8 cellular contexts compared by ENCODE assay signal in the genomic region with DNA sequence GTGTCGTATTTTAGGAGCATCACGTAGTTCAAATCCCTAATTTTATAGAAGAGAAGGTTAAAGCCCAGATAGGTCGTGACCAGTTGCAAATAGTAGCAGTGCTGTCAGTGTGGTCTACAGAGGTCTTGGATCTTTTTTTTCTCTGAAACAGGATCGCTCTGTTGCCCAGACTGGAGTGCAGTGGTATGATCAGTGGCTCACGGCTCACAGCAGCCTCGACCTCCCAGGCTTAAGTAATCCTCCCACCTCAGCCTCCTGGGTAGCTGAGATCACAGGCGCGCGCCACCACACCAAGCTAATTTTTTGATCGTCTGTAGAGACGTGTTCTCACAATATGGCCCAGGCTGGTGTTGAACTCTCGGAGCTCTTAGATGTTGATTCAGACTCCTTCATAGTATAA. TPM values are rescaled to one million over a fixed set of nuclear protein-coding genes. Genes with fewer than 3 reads are reported as not detected.
DNase-seq lines count a peak whose midpoint lies in the region; ATAC-seq and TF ChIP-seq lines count a peak whose summit lies in the region.

No MANE protein-coding gene starts in this region.

- DNase-seq in AG04450 (ENCODE audit: low read depth, low spot score) (no peak), mammary epithelial cell (no peak), KG1 (lab: John Stamatoyannopoulos, UW) (no peak), activated gamma-delta T cell treated with Interleukin-2 at 50 U/mL for 16 hours (no peak)
- no peak for DNase-seq in stimulated activated CD4-positive, alpha-beta T cell treated with anti-CD3 and anti-CD28 coated beads, Interleukin-15, amount 100 ng/mL, for 24 hours

- H2AFZ ChIP-seq in KMS-11 (ENCODE audit: low read depth), result no peak overlapping the region
- H2AFZ ChIP-seq in mammary epithelial cell (ENCODE audit: low read depth, low read length), result no peak overlapping the region

- H3K27me3 ChIP-seq in AG04450 (ENCODE audit: control insufficient read depth, insufficient read depth, low read length) (no peaks in the 10 kb centered on the region), KMS-11 (ENCODE audit: insufficient read depth, low read depth) (no peaks in the 10 kb centered on the region), mammary epithelial cell (ENCODE audit: insufficient read depth, low read length) (no peaks in the 10 kb centered on the region), mucosa of stomach (ENCODE audit: control insufficient read depth, insufficient read depth, low read length) (no peaks in the 10 kb centered on the region)

- H3K9me3 ChIP-seq in AG04450 (ENCODE audit: control insufficient read depth, insufficient read depth, low read length) (peaks cover 2% of the 10 kb centered on the region; the same call in 1 of the 2 replicates), mammary epithelial cell (replicated peaks; ENCODE audit: insufficient read depth, low read length) (no peaks in the 10 kb centered on the region), mucosa of stomach (ENCODE audit: control insufficient read depth, low read length) (no peaks in the 10 kb centered on the region)

- H3K4me3 ChIP-seq in AG04450 (ENCODE audit: low read depth, low read length) (peak overlapping the region; percentile 96), KMS-11 (IDR thresholded peaks at IDR 0.05; ENCODE audit: insufficient read depth, low read depth, low read length) (no peak overlapping the region), mammary epithelial cell (replicated peaks in 1 of 3; ENCODE audit: insufficient read depth in 1 of 3, low read depth in 2 of 3, low read length in 3 of 3) (peak overlapping the region; percentile 68 to 90 (median 85)), mucosa of stomach (ENCODE audit: low read length) (peak overlapping the region; percentile 7)

- CTCF ChIA-PET in AG04450 (lab: Charles Lee) (interaction anchor here (0.5 kb wide), 1 partner anchor 16 kb away, joined by 5 read pairs; no protein-coding TSS in a partner anchor), mammary epithelial cell (lab: Charles Lee; ENCODE audit: low non-redundant PET) (interaction anchor here (1.0 kb wide), 1 partner anchor 425 kb away, joined by 3 read pairs; no protein-coding TSS in a partner anchor)

- H4K20me1 ChIP-seq in KMS-11 (ENCODE audit: insufficient read depth) (peaks cover 62% of the 10 kb centered on the region), mammary epithelial cell (ENCODE audit: insufficient read depth, low read length) (peaks cover 41% of the 10 kb centered on the region)

- H3K4me2 ChIP-seq in KMS-11 (peak overlapping the region; percentile 84), mammary epithelial cell (ENCODE audit: insufficient read depth, low read depth, low read length) (peak overlapping the region; percentile 92)

- POLR2A ChIA-PET in AG04450 (lab: Yijun Ruan, JAX), result interaction anchor here (0.6 to 2.6 kb wide), 2 partner anchors 22 to 46 kb away, joined by 3 to 7 read pairs; partner anchors contain the start of gene PAIP2

- H3K36me3 ChIP-seq in KMS-11 (ENCODE audit: insufficient read depth), result no peaks in the 10 kb centered on the region
- H3K36me3 ChIP-seq in mammary epithelial cell (ENCODE audit: insufficient read depth, low read length), result no peaks in the 10 kb centered on the region
- no peaks in the 10 kb centered on the region for H3K36me3 ChIP-seq in mucosa of stomach (ENCODE audit: control insufficient read depth, insufficient read depth, low read length)

- ATAC-seq in GM21723 (IDR thresholded peaks at IDR 0.05; ENCODE audit: unreplicated experiment), result no peak

- TF ChIP-seq CTCF in AG04450 (IDR thresholded peaks at IDR 0.05; ENCODE audit: low read depth, low read length) (no peak), KMS-11 (conservative IDR thresholded peaks at IDR 0.05; ENCODE audit: low read depth, low read length) (no peak), mammary epithelial cell (conservative IDR thresholded peaks at IDR 0.05 in 1 of 2, IDR thresholded peaks at IDR 0.05 in 1 of 2; ENCODE audit: extremely low read depth in 1 of 2, insufficient read depth in 1 of 2, low read depth in 1 of 2, low read length in 2 of 2) (no peak)

- H3K4me1 ChIP-seq in KMS-11 (ENCODE audit: low read depth, poor library complexity, severe bottlenecking) (peaks cover 59% of the 10 kb centered on the region), mammary epithelial cell (ENCODE audit: insufficient read depth, low read length) (peaks cover 8% of the 10 kb centered on the region), mucosa of stomach (ENCODE audit: control insufficient read depth, insufficient read depth, low read length) (peaks cover 14% of the 10 kb centered on the region)

- no TSS peak for BruUV-seq in mammary epithelial cell (replicated peaks; lab: Mats Ljungman, UMichigan)

- intact Hi-C loops in mammary epithelial cell (cut with micrococcal nuclease), result no loop called here

- dilution Hi-C loops in mammary epithelial cell (cut with HindIII; ENCODE audit: low sequenced_read_pairs), result no loop called here

- in situ Hi-C loops in mammary epithelial cell (cut with MboI; ENCODE audit: low sequenced_read_pairs in 2 of 2), result no loop called here

- no peak overlapping the region for H3K27ac ChIP-seq in AG04450 (ENCODE audit: low read depth, low read length)
- H3K27ac ChIP-seq in KMS-11, result peak overlapping the region; percentile 4; the same call in 1 of the 2 replicates
- H3K27ac ChIP-seq in mammary epithelial cell (ENCODE audit: insufficient read depth, low read depth, low read length), result peak overlapping the region; percentile 91

- H3K79me2 ChIP-seq in KMS-11 (ENCODE audit: insufficient read depth, low read depth) (peaks cover 71% of the 10 kb centered on the region), mammary epithelial cell (ENCODE audit: insufficient read depth, low read length) (peaks cover 77% of the 10 kb centered on the region)

- H3K9ac ChIP-seq in KMS-11, result peak overlapping the region; percentile 99; the same call in 1 of the 2 replicates
- peak overlapping the region; percentile 96 for H3K9ac ChIP-seq in mammary epithelial cell (ENCODE audit: insufficient read depth, low read length)
- H3K9ac ChIP-seq in mucosa of stomach (ENCODE audit: low read length), result peak overlapping the region; percentile 95

- WGBS in mammary epithelial cell (ENCODE audit: low coverage, missing lambda C conversion rate), result 41% methylated on average over 12 of the region's 12 CpGs

RNA-seq across cellular contexts. Expression of gene MATR3, which starts 2.2 kb away (rescaled TPM):
- 142 and 166 TPM in 2 replicates for polyA plus RNA-seq in AG04450 (2011; rRNA removed)
- 195 and 217 TPM in 2 replicates for polyA minus RNA-seq in AG04450 (2011; rRNA and poly(A)+ RNA removed)
- 100 to 1,000 TPM; 118 to 185 TPM for total RNA-seq in mammary epithelial cell
- polyA plus RNA-seq in mammary epithelial cell, result 62.8 TPM
- polyA minus RNA-seq in mammary epithelial cell, result 219 TPM

RNA-seq across cellular contexts. Expression of gene PAIP2, which starts 46.0 kb away (rescaled TPM):
- polyA plus RNA-seq in AG04450 (2011; rRNA removed) (76.3 and 113 TPM in 2 replicates), mammary epithelial cell (37.5 TPM)
- 27.8 and 44.1 TPM in 2 replicates for polyA minus RNA-seq in AG04450 (2011; rRNA and poly(A)+ RNA removed)
- 10 to 100 TPM; 38.0 to 43.6 TPM for total RNA-seq in mammary epithelial cell
- polyA minus RNA-seq in mammary epithelial cell, result 22.4 TPM
